Comparison of ENCODE assay signal across 9 cellular contexts in the genomic region with DNA sequence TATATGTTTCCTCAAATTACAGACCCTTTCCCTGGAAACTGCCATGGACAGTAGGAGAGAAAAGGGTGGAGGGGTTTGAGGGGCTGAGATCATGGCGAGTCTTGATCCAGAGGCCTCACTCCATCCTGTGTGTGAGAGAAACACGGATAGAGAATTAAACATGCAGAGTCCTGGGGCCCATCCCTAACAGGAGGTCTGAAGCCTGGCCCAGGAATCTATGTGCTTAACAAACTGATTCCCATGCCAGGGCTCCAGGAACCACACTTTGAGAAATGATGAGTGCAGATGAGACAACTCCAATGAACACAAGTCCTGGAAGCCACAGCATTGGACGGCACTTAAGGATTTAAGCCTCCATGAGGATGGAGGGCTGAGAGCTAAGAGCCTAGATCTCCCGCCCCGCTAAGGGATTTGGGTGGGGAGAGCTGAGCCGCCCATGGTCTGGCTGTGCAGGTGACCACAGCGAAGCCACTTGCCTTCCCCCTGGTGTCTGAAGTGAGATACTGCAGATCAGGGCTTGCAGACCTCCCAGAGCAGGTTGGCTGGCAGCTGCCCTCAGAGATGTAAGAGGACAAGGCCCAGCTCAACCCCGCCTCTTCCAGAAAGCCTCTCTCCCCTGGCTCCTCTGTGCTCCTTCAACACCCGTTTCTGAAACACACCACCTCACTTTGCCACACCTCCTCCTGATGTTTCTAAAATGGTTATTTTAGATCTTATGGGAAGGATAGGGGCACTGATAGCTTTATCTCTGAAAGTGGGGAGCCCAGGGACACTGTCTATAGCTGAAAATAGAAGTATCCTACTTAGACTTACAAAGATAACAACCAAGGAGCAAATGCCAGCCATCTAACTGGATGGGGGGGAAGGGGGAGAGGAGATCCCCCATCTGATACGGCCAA. TPM values are rescaled to one million over a fixed set of nuclear protein-coding genes. Genes with fewer than 3 reads are reported as not detected.
DNase-seq lines count a peak whose midpoint lies in the region; ATAC-seq and TF ChIP-seq lines count a peak whose summit lies in the region.
"Had no signal": no experiment of that assay in that cellular context is flagged by ENCODE, and none has a peak within 500 bp of the region (broad histone marks: within the 10 kb centered on the region; RNA-seq: fewer than 3 reads in every experiment).

No MANE protein-coding gene starts in this region.

- CTCF ChIA-PET in BJ (lab: Yijun Ruan, JAX), result interaction anchor here (0.7 to 6.6 kb wide), 10 partner anchors 10 to 113 kb away, joined by 3 to 36 read pairs (median 4); no protein-coding TSS in a partner anchor

- DNase-seq in BJ (ENCODE audit: low read depth) (no peak), GM13976 (ENCODE audit: low spot score) (peak; percentile 76), NCI-H146 (lab: John Stamatoyannopoulos, UW) (peak; percentile 79), Right ventricle myocardium superior (peak; percentile 69), sciatic nerve (ENCODE audit: low spot score) (peak; percentile 73)
- DNase-seq in activated CD8-positive, alpha-beta memory T cell treated with anti-CD3 and anti-CD28 coated beads, Interleukin-2, amount 50 U/mL, for 4 hours, result peak; percentile 26
- DNase-seq in stimulated activated naive CD4-positive, alpha-beta T cell treated with Interleukin-2 at 50 U/mL for 16 hours (lab: John Stamatoyannopoulos, UW), result no peak

- H3K36me3 ChIP-seq in BJ (ENCODE audit: control insufficient read depth, insufficient read depth, low read length), result no peaks in the 10 kb centered on the region

- no peak overlapping the region for H3K4me3 ChIP-seq in BJ (ENCODE audit: low read depth, low read length)
- H3K4me3 ChIP-seq: SK-N-MC had no signal

- in situ Hi-C loops in GM13976 (cut with MboI; ENCODE audit: low sequenced_read_pairs, unreplicated experiment), result no loop called here

- TF ChIP-seq CTCF in BJ (IDR thresholded peaks at IDR 0.05; ENCODE audit: insufficient read depth, low read depth, low read length), result peak; percentile 65
- peak; percentile 69 for TF ChIP-seq CTCF in GM13976 (IDR thresholded peaks at IDR 0.05; ENCODE audit: borderline replicate concordance, control extremely low read depth, extremely low read depth, insufficient read depth, missing control alignments)

- intact Hi-C loops in Right ventricle myocardium superior (cut with DNase I) (loop anchor here (5.0 kb wide), 1 partner anchor 115 kb away; no protein-coding TSS in a partner anchor), sciatic nerve (cut with DNase I) (no loop called here)

- POLR2A ChIA-PET in BJ (lab: Charles Lee), result no interaction called here

- ATAC-seq in HG02759 (IDR thresholded peaks at IDR 0.05; ENCODE audit: unreplicated experiment), result peak; percentile 78
- peak; percentile 54 for ATAC-seq in Right ventricle myocardium superior (ENCODE audit: poor library complexity)
- peak; percentile 67 for ATAC-seq in sciatic nerve

- H3K27me3 ChIP-seq in BJ (ENCODE audit: control insufficient read depth, insufficient read depth, low read length), result no peaks in the 10 kb centered on the region

RNA-seq across cellular contexts. Expression of a gene that starts 24.8 kb away (rescaled TPM):
- 0.23 and 0.64 TPM in 2 replicates for polyA plus RNA-seq in BJ (2011; rRNA removed)
- polyA minus RNA-seq in BJ (2011; rRNA and poly(A)+ RNA removed), result 0.33 and 0.57 TPM in 2 replicates
- total RNA-seq in Right ventricle myocardium superior, result 0.13 TPM
- total RNA-seq in sciatic nerve, result 0.09 TPM

RNA-seq across cellular contexts. Expression of a gene that starts 42.1 kb away (rescaled TPM):
- 34.2 and 49.1 TPM in 2 replicates for polyA plus RNA-seq in BJ (2011; rRNA removed)
- polyA minus RNA-seq in BJ (2011; rRNA and poly(A)+ RNA removed), result 42.2 and 56.1 TPM in 2 replicates
- total RNA-seq in Right ventricle myocardium superior, result 53.3 TPM
- 150 TPM for total RNA-seq in sciatic nerve

Comparison
In these comparisons a context has a peak if more than half of its experiments do, and no peak if none do; other contexts are left out.
1. DNase-seq: peak in GM13976 (single experiment), NCI-H146 (single experiment), activated CD8-positive, alpha-beta memory T cell treated with anti-CD3 and anti-CD28 coated beads, Interleukin-2, amount 50 U/mL, for 4 hours (single experiment), Right ventricle myocardium superior (single experiment) and sciatic nerve (single experiment); none in BJ (single experiment) and stimulated activated naive CD4-positive, alpha-beta T cell treated with Interleukin-2 at 50 U/mL for 16 hours (single experiment).
2. Peak in every context shown above with its lines, with median percentiles within 50 percentile points of each other: ATAC-seq.